8 cellular contexts compared by ENCODE assay signal in genomic region chrX:132022863-132023116, GRCh38. TPM values are rescaled to one million over a fixed set of nuclear protein-coding genes. Genes with fewer than 3 reads are reported as not detected.
A peak's percentile ranks its signal among the peaks of the same experiment; 100 is the strongest.
DNase-seq lines count a peak whose midpoint lies in the region; ATAC-seq and TF ChIP-seq lines count a peak whose summit lies in the region.

No MANE protein-coding gene starts in this region.

- CTCF ChIA-PET in CD4-positive, alpha-beta T cell (lab: Charles Lee): no interaction called here

- POLR2A ChIA-PET in CD4-positive, alpha-beta T cell (lab: Charles Lee): interaction anchor here (0.5 to 4.3 kb wide), 7 partner anchors 26 to 609 kb away, joined by 3 to 43 read pairs (median 4); partner anchors contain the start of gene RAP2C

- H3K9me3 ChIP-seq in CD4-positive, alpha-beta T cell (ENCODE audit: control insufficient read depth, low read length): no peaks in the 10 kb centered on the region

- H3K27me3 ChIP-seq in CD4-positive, alpha-beta T cell (ENCODE audit: control insufficient read depth, insufficient read depth, low read length): no peaks in the 10 kb centered on the region

- H3K36me3 Mint-ChIP-seq in CD4-positive, alpha-beta T cell (ENCODE audit: low read depth): peaks cover 5% of the 10 kb centered on the region
- no peaks in the 10 kb centered on the region for H3K36me3 Mint-ChIP-seq in chondrocyte (ENCODE audit: low read depth)
- H3K36me3 Mint-ChIP-seq in natural killer cell: no peaks in the 10 kb centered on the region

- intact Hi-C loops in CD4-positive, alpha-beta T cell (cut with DNase I, micrococcal nuclease): loop anchor here (1.0 to 10.0 kb wide), 7 partner anchors 35 to 462 kb away; partner anchors contain the start of genes MBNL3 (in 1 of the 2) and RAP2C (in 1 of the 2)
- intact Hi-C loops in natural killer cell (cut with micrococcal nuclease): loop anchor here (2.0 to 5.0 kb wide), 3 partner anchors 35 to 195 kb away; partner anchors contain the start of gene RAP2C

- H3K27me3 Mint-ChIP-seq in CD4-positive, alpha-beta T cell: no peaks in the 10 kb centered on the region
- H3K27me3 Mint-ChIP-seq in chondrocyte (ENCODE audit: low read depth): no peaks in the 10 kb centered on the region
- H3K27me3 Mint-ChIP-seq in natural killer cell (ENCODE audit: low read depth in 2 of 2): peaks cover 0 to 10% of the 10 kb centered on the region in 2 donors

- no peaks in the 10 kb centered on the region for H3K9me3 Mint-ChIP-seq in CD4-positive, alpha-beta T cell
- H3K9me3 Mint-ChIP-seq in chondrocyte (ENCODE audit: low read depth) (no peaks in the 10 kb centered on the region), natural killer cell (no peaks in the 10 kb centered on the region)

- H3K4me1 Mint-ChIP-seq in CD4-positive, alpha-beta T cell (ENCODE audit: low read depth): peaks cover 37% of the 10 kb centered on the region
- peaks cover 23% of the 10 kb centered on the region for H3K4me1 Mint-ChIP-seq in chondrocyte (ENCODE audit: low read depth)
- peaks cover 28 to 33% of the 10 kb centered on the region in 2 donors for H3K4me1 Mint-ChIP-seq in natural killer cell

- peak in 2 of 10 experiments; percentile 5 to 6 for DNase-seq in CD4-positive, alpha-beta T cell
- no peak for DNase-seq in chondrocyte (ENCODE audit: low spot score)
- DNase-seq in natural killer cell: no peak
- DNase-seq in cerebellar cortex (ENCODE audit: low spot score): no peak
- DNase-seq in epidermal melanocyte (ENCODE audit: insufficient read length, low spot score): no peak

- no peak for TF ChIP-seq CTCF in CD4-positive, alpha-beta T cell (IDR thresholded peaks at IDR 0.05)
- no peak for TF ChIP-seq CTCF in chondrocyte (IDR thresholded peaks at IDR 0.05)
- TF ChIP-seq CTCF in natural killer cell (IDR thresholded peaks at IDR 0.05): no peak

- H3K4me3 Mint-ChIP-seq in CD4-positive, alpha-beta T cell: peak overlapping the region; percentile 97
- H3K4me3 Mint-ChIP-seq in chondrocyte (ENCODE audit: unreplicated experiment) (peak overlapping the region; percentile 92), natural killer cell (peak overlapping the region; percentile 89)

- peak overlapping the region; percentile 26 for H3K27ac ChIP-seq in CD4-positive, alpha-beta T cell (ENCODE audit: low read depth, low read length)

- ATAC-seq in CD4-positive, alpha-beta T cell (ENCODE audit: poor library complexity): peak; percentile 32
- ATAC-seq in GM19467 (IDR thresholded peaks at IDR 0.05; ENCODE audit: unreplicated experiment) (peak; percentile 19), HG03520 (IDR thresholded peaks at IDR 0.05; ENCODE audit: unreplicated experiment) (peak; percentile 17), natural killer cell (peak; percentile 5 to 30 (median 23)), HG03039 (IDR thresholded peaks at IDR 0.05; ENCODE audit: unreplicated experiment) (no peak)

- H3K27ac Mint-ChIP-seq in CD4-positive, alpha-beta T cell: peak overlapping the region; percentile 90
- H3K27ac Mint-ChIP-seq in chondrocyte (ENCODE audit: unreplicated experiment) (peak overlapping the region; percentile 83), natural killer cell (peak overlapping the region; percentile 81 to 91)

RNA-seq across cellular contexts. Expression of gene STK26, which starts 0.3 kb away (rescaled TPM):
- total RNA-seq in CD4-positive, alpha-beta T cell: 10 to 100 TPM; 25.2 to 27.9 TPM
- total RNA-seq in chondrocyte (17.9 to 20.5 TPM (median 20.2 TPM) in 3 replicates), natural killer cell (10 to 100 TPM; 62.5 to 81.0 (median 66.5) TPM)
